1 cellular context compared by ENCODE assay signal in genomic region chr20:21503345-21503744, GRCh38.
TF ChIP-seq lines count a peak whose summit lies in the region.

No MANE protein-coding gene starts in this region.

TF ChIP-seq in H1, 55 proteins besides CTCF, POLR2A, EP300 and RAD21:
- TF ChIP-seq RNF2 (IDR thresholded peaks at IDR 0.05; ENCODE audit: borderline replicate concordance, low read depth, low read length, missing control alignments, poor library complexity, severe bottlenecking): no peak
- TF ChIP-seq EZH2 (IDR thresholded peaks at IDR 0.05; ENCODE audit: low read depth, low read length, severe bottlenecking): no peak
- TF ChIP-seq CEBPB (IDR thresholded peaks at IDR 0.05; ENCODE audit: low read depth, low read length): no peak
- TF ChIP-seq, protein P1, sequence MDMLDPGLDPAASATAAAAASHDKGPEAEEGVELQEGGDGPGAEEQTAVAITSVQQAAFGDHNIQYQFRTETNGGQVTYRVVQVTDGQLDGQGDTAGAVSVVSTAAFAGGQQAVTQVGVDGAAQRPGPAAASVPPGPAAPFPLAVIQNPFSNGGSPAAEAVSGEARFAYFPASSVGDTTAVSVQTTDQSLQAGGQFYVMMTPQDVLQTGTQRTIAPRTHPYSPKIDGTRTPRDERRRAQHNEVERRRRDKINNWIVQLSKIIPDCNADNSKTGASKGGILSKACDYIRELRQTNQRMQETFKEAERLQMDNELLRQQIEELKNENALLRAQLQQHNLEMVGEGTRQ (IDR thresholded peaks at IDR 0.05; ENCODE audit: low read length): no peak
- no peak for TF ChIP-seq CTBP2 (IDR thresholded peaks at IDR 0.05; ENCODE audit: borderline replicate concordance, insufficient read depth, insufficient read length, low read length)
- TF ChIP-seq TCF12 (IDR thresholded peaks at IDR 0.05; ENCODE audit: low read depth, low read length): no peak
- no peak for TF ChIP-seq CBX5 (IDR thresholded peaks at IDR 0.05; ENCODE audit: low read depth, low read length)
